8 cellular contexts compared by ENCODE assay signal in the genomic region with DNA sequence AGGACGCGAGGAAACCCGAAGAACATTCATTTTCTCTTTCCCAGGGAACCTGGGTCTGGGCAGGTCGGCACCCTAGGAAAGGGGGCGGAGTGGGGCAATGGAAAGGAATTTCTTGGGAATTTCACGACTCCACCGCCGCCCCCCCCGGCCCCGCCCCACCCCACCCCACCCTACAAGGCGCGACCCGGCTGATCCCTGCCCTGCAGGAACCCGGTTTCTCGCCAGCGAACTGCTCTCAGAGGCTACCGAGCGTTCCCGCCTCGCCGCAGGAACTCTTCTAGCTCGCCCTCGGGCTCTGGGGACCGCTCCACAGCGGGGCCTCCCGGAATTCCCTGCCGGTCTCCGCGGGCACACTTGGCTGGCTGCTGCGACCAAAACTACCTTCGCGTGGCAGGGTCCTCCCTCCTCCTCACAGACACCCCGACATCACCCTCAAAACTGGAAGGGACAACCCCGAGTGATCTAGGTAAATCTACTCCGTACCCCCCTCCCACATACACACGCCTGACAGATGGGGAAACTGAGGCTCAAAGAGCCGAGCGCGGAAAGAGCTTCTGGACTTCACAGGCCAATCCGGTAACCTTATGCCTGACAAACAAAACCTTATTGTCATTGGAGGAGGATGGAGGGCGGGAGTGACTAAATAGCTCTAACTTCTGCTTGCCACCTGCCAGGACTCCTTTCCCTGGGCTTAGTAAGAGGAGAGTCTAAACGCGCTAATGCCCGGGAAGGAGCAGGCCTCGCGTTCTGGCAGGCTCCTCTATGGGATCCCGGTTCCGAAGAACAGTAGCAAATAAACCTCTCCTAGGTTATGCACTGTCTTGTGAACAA. TPM values are rescaled to one million over a fixed set of nuclear protein-coding genes. Genes with fewer than 3 reads are reported as not detected.
DNase-seq lines count a peak whose midpoint lies in the region; ATAC-seq and TF ChIP-seq lines count a peak whose summit lies in the region.

No MANE protein-coding gene starts in this region.

- no peaks in the 10 kb centered on the region for H3K27me3 ChIP-seq in WERI-Rb-1 (ENCODE audit: insufficient read depth, low read depth, severe bottlenecking)
- no peaks in the 10 kb centered on the region for H3K27me3 ChIP-seq in neutrophil

- no peak for ATAC-seq in GM19455 (IDR thresholded peaks at IDR 0.05; ENCODE audit: unreplicated experiment)
- ATAC-seq in HG03097 (IDR thresholded peaks at IDR 0.05; ENCODE audit: low FRiP score, unreplicated experiment) = no peak
- no peak for ATAC-seq in GM18502 (IDR thresholded peaks at IDR 0.05; ENCODE audit: poor library complexity, unreplicated experiment)

- peak; percentile 35 for DNase-seq in COR-L47 (lab: John Stamatoyannopoulos, UW)
- no peak for DNase-seq in Jurkat, Clone E6-1 (ENCODE audit: low read depth, low spot score)
- DNase-seq in WERI-Rb-1 = peak; percentile 57
- DNase-seq in fibroblast of villous mesenchyme (ENCODE audit: low read depth) = no peak

- H3K4me3 ChIP-seq in Jurkat, Clone E6-1 (ENCODE audit: low read length) = peak overlapping the region; percentile 80
- H3K4me3 ChIP-seq in WERI-Rb-1 (ENCODE audit: low read depth, low read length) = peak overlapping the region; percentile 70
- H3K4me3 ChIP-seq in fibroblast of villous mesenchyme (ENCODE audit: low read depth, low read length) = peak overlapping the region; percentile 76
- peak overlapping the region; percentile 84 to 97 for H3K4me3 ChIP-seq in neutrophil (ENCODE audit: low read depth in 1 of 2, low read length in 1 of 2)

- H3K27ac ChIP-seq in WERI-Rb-1 (peak overlapping the region; percentile 37), neutrophil (peak overlapping the region; percentile 97)

- TF ChIP-seq CTCF in WERI-Rb-1 (IDR thresholded peaks at IDR 0.05; ENCODE audit: low read depth, low read length) (no peak), fibroblast of villous mesenchyme (IDR thresholded peaks at IDR 0.05; ENCODE audit: insufficient read depth, low read depth, low read length) (no peak), neutrophil (IDR thresholded peaks at IDR 0.05) (no peak)

- peaks cover 34 to 39% of the 10 kb centered on the region in 2 experiments for H3K4me1 ChIP-seq in neutrophil (ENCODE audit: control insufficient read depth in 1 of 2, insufficient read depth in 1 of 2, low read depth in 1 of 2, low read length in 1 of 2)

- H3K9me3 ChIP-seq in WERI-Rb-1 (ENCODE audit: severe bottlenecking) (no peaks in the 10 kb centered on the region), neutrophil (no peaks in the 10 kb centered on the region)

- H3K36me3 ChIP-seq in WERI-Rb-1 = no peaks in the 10 kb centered on the region
- peaks cover 7% of the 10 kb centered on the region for H3K36me3 ChIP-seq in neutrophil

RNA-seq across cellular contexts. Expression of gene ACTN1, which starts 0.8 kb away (rescaled TPM):
- polyA plus RNA-seq in Jurkat, Clone E6-1 (2012; ENCODE audit: insufficient read depth, insufficient read length) = 86.5 TPM
- 768 and 1,023 TPM in 2 replicates for total RNA-seq in fibroblast of villous mesenchyme

Comparison
In these comparisons a context has a peak if more than half of its experiments do, and no peak if none do; other contexts are left out.
1. DNase-seq: peak in COR-L47 (single experiment) and WERI-Rb-1 (single experiment); none in Jurkat, Clone E6-1 (single experiment) and fibroblast of villous mesenchyme (single experiment).
2. Peak in every context shown above with its lines, with median percentiles within 50 percentile points of each other: H3K4me3 ChIP-seq.